ENCODE assay signal across 15 cellular contexts in the genomic region with DNA sequence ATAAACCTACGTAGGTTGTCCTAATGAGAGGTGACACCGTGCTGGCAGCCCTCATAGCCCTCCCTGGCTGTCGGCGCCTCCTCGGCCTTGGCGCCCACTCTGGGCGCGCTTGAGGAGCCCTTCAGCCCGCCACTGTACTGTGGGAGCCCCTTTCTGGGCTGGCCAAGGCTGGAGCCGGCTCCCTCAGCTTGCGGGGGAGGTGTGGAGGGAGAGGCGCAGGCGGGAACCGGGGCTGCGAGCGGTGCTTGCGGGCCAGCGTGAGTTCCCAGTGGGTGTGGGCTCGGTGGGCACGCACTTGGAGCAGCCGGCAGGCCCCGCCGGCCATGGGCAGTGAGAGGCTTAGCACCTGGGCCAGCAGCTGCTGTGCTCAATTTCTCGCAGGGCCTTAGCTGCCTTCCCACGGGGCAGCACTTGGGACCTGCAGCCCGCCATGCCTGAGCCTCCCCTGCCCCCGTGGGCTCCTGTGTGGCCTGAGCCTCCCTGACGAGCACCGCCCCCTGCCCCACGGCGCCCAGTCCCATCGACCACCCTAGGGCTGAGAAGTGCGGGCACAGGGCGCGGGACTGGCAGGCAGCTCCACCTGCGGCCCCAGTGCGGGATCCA. TPM values are rescaled to one million over a fixed set of nuclear protein-coding genes. Genes with fewer than 3 reads are reported as not detected.
DNase-seq lines count a peak whose midpoint lies in the region; ATAC-seq, FAIRE-seq and TF ChIP-seq lines count a peak whose summit lies in the region.
"Had no signal": no experiment of that assay in that cellular context is flagged by ENCODE, and none has a peak within 500 bp of the region (broad histone marks: within the 10 kb centered on the region; RNA-seq: fewer than 3 reads in every experiment).

No MANE protein-coding gene starts in this region.

- peaks cover 0 to 10% of the 10 kb centered on the region in 2 experiments; a peak in 1 of 5 replicates for H3K27me3 ChIP-seq in HepG2 (ENCODE audit: control insufficient read depth in 1 of 2, insufficient read depth in 2 of 2, low read length in 2 of 2)
- H3K27me3 ChIP-seq in right lobe of liver, result no peaks in the 10 kb centered on the region
- H3K27me3 ChIP-seq in astrocyte (ENCODE audit: insufficient read depth, low read length), result no peaks in the 10 kb centered on the region
- H3K27me3 ChIP-seq: foreskin keratinocyte, MG63 had no signal

- intact Hi-C loops in HepG2 (cut with micrococcal nuclease; ENCODE audit: unreplicated experiment) (loop anchor here (5.0 kb wide), 1 partner anchor 40 kb away; the partner anchor contains the start of gene AMZ2), right lobe of liver (cut with DNase I) (no loop called here), posterior vena cava (cut with DNase I) (no loop called here)

- no peak overlapping the region for H3K4me3 Mint-ChIP-seq in astrocyte (ENCODE audit: unreplicated experiment)
- peak overlapping the region; percentile 21 for H3K4me3 Mint-ChIP-seq in memory B cell

- H2AFZ ChIP-seq in HepG2 (ENCODE audit: low read length) (no peak overlapping the region), astrocyte (ENCODE audit: low read depth, low read length) (no peak overlapping the region)

- ATAC-seq in HepG2 (no peak), right lobe of liver (no peak), memory B cell (ENCODE audit: low read depth) (no peak)
- ATAC-seq: foreskin keratinocyte had no signal

- H3K27me3 Mint-ChIP-seq in astrocyte (ENCODE audit: low read depth, unreplicated experiment) (peaks cover 5% of the 10 kb centered on the region), memory B cell (no peaks in the 10 kb centered on the region)
- H3K27me3 Mint-ChIP-seq: activated T-cell treated with anti-CD3 and anti-CD28 coated beads, Interleukin-2, amount 50 U/mL, for 24 hours had no signal

- FAIRE-seq in HepG2 (lab: Jason Lieb, UNC) (no peak), astrocyte (lab: Jason Lieb, UNC) (no peak)

- H3K36me3 Mint-ChIP-seq in astrocyte (ENCODE audit: low read depth, unreplicated experiment) (no peaks in the 10 kb centered on the region), memory B cell (peaks cover 10% of the 10 kb centered on the region)

- TF ChIP-seq CTCF in HepG2 (CRISPR knock-in tag; IDR thresholded peaks at IDR 0.05), result no peak
- TF ChIP-seq CTCF in right lobe of liver (IDR thresholded peaks at IDR 0.05), result no peak
- no peak for TF ChIP-seq CTCF in astrocyte (IDR thresholded peaks at IDR 0.05; ENCODE audit: insufficient read depth, low read depth, low read length)

- H3K4me3 ChIP-seq in HepG2 (replicated peaks in 1 of 3; ENCODE audit: insufficient read depth in 1 of 3, low read depth in 2 of 3, low read length in 3 of 3) (no peak overlapping the region; a peak in 1 of 6 replicates), right lobe of liver (no peak overlapping the region), astrocyte (ENCODE audit: insufficient read depth, low read depth, low read length) (peak overlapping the region; percentile 5)

- DNase-seq in HepG2 (ENCODE audit: low spot score) (no peak), right lobe of liver (no peak), astrocyte (ENCODE audit: low read depth) (no peak), memory B cell (ENCODE audit: low spot score in 2 of 2) (no peak), DMS79 (lab: John Stamatoyannopoulos, UW) (no peak), NCI-H1694 treated with DMSO at 0.1 percent for 48 hours (lab: John Stamatoyannopoulos, UW) (no peak), posterior vena cava (ENCODE audit: low spot score) (no peak), GF-D8 (lab: John Stamatoyannopoulos, UW) (no peak)
- DNase-seq: activated T-cell treated with anti-CD3 and anti-CD28 coated beads, Interleukin-2, amount 50 U/mL, for 24 hours; effector CD8-positive, alpha-beta T cell; foreskin keratinocyte; MG63; NCI-H2107 had no signal

- POLR2A ChIA-PET in HepG2 (lab: Yijun Ruan, JAX), result no interaction called here

- H3K9me3 Mint-ChIP-seq in astrocyte (ENCODE audit: unreplicated experiment), result no peaks in the 10 kb centered on the region
- H3K9me3 Mint-ChIP-seq in memory B cell, result no peaks in the 10 kb centered on the region
- H3K9me3 Mint-ChIP-seq: activated T-cell treated with anti-CD3 and anti-CD28 coated beads, Interleukin-2, amount 50 U/mL, for 24 hours; type B pancreatic cell had no signal

- in situ Hi-C loops in HepG2 (cut with HindIII; ENCODE audit: extremely low pct_ligation_motif_present, low pct_unique_long_range_greater_than_20kb), result no loop called here

- peaks cover 3 to 16% of the 10 kb centered on the region in 2 experiments; a peak in 3 of 5 replicates for H3K36me3 ChIP-seq in HepG2 (replicated peaks in 1 of 2; ENCODE audit: control insufficient read depth in 1 of 2, insufficient read depth in 2 of 2, low read length in 2 of 2)
- no peaks in the 10 kb centered on the region for H3K36me3 ChIP-seq in right lobe of liver
- no peaks in the 10 kb centered on the region for H3K36me3 ChIP-seq in astrocyte (ENCODE audit: insufficient read depth, low read length)
- H3K36me3 ChIP-seq: MG63 had no signal

- no TSS peak for BruUV-seq in HepG2 (replicated peaks; lab: Mats Ljungman, UMichigan)

- H3K79me2 ChIP-seq in HepG2 (ENCODE audit: insufficient read depth, low read length) (peaks cover 9% of the 10 kb centered on the region), astrocyte (ENCODE audit: insufficient read depth, low read length) (no peaks in the 10 kb centered on the region)

- H3K4me1 ChIP-seq in HepG2 (ENCODE audit: insufficient read depth, low read length) (peaks cover 24% of the 10 kb centered on the region), right lobe of liver (peaks cover 0 to 7% (median 0%) of the 10 kb centered on the region in 4 donors), astrocyte (ENCODE audit: insufficient read depth, low read length) (no peaks in the 10 kb centered on the region)

- WGBS in HepG2 (ENCODE audit: low lambda C conversion rate), result 96% methylated on average over 19 of the region's 37 CpGs
- whole genome bisulfite sequencing in right lobe of liver (ENCODE audit: insufficient coverage, low coverage, low lambda C conversion rate, missing lambda C conversion rate), result 88% methylated on average over 4 of the region's 37 CpGs

- H3K27ac ChIP-seq in HepG2 (ENCODE audit: extremely low read length, insufficient read depth, low read length), result no peak overlapping the region
- no peak overlapping the region for H3K27ac ChIP-seq in right lobe of liver
- no peak overlapping the region for H3K27ac ChIP-seq in astrocyte (ENCODE audit: low read depth, low read length)
- H3K27ac ChIP-seq: foreskin keratinocyte, VCaP had no signal

- CTCF ChIA-PET in HepG2 (lab: Yijun Ruan, JAX; ENCODE audit: low intra/inter-chr PET ratio, low total read pairs), result no interaction called here

- H3K27ac Mint-ChIP-seq in astrocyte (ENCODE audit: unreplicated experiment) (no peak overlapping the region), memory B cell (peak overlapping the region; percentile 58)
- H3K27ac Mint-ChIP-seq: type B pancreatic cell had no signal

- TF ChIP-seq POLR2A in HepG2 (IDR thresholded peaks at IDR 0.05; ENCODE audit: insufficient read depth in 1 of 2, low read depth in 2 of 2, low read length in 2 of 2), result no peak
- TF ChIP-seq POLR2A in right lobe of liver (IDR thresholded peaks at IDR 0.05), result no peak

- no peak for TF ChIP-seq RAD21 in HepG2 (CRISPR knock-in tag; IDR thresholded peaks at IDR 0.05)

- H4K20me1 ChIP-seq in HepG2 (ENCODE audit: insufficient read depth, low read length), result no peaks in the 10 kb centered on the region
- no peaks in the 10 kb centered on the region for H4K20me1 ChIP-seq in astrocyte (ENCODE audit: insufficient read depth, low read length)

- H3K4me1 Mint-ChIP-seq in astrocyte (ENCODE audit: low read depth, unreplicated experiment) (no peaks in the 10 kb centered on the region), memory B cell (peaks cover 15% of the 10 kb centered on the region)

- TF ChIP-seq EP300 in HepG2 (IDR thresholded peaks at IDR 0.05; ENCODE audit: low read depth in 2 of 2, low read length in 2 of 2) (no peak), HepG2 (CRISPR knock-in tag; IDR thresholded peaks at IDR 0.05; ENCODE audit: borderline replicate concordance) (no peak)

- H3K9ac ChIP-seq in HepG2 (ENCODE audit: insufficient read depth, low read depth, low read length) (no peak overlapping the region), astrocyte (ENCODE audit: low read length) (no peak overlapping the region)

- H3K9me3 ChIP-seq in HepG2 (ENCODE audit: low read length) (no peaks in the 10 kb centered on the region), right lobe of liver (no peaks in the 10 kb centered on the region), astrocyte (ENCODE audit: insufficient read depth, low read depth, low read length) (no peaks in the 10 kb centered on the region)
- H3K9me3 ChIP-seq: MG63 had no signal

- peak overlapping the region; percentile 21; the same call in 1 of the 2 replicates for H3K4me2 ChIP-seq in HepG2 (ENCODE audit: low read depth, low read length)
- H3K4me2 ChIP-seq in astrocyte (ENCODE audit: low read length), result no peak overlapping the region

TF ChIP-seq in HepG2, 621 proteins besides CTCF, POLR2A, EP300 and RAD21 (continues in another document):
- no peak for TF ChIP-seq GLI4 (CRISPR knock-in tag; IDR thresholded peaks at IDR 0.05; ENCODE audit: borderline replicate concordance)

RNA-seq across cellular contexts. Expression of gene AMZ2, which starts 40.1 kb away (rescaled TPM):
- total RNA-seq in HepG2 (2016; rRNA removed; fragmentation: Illumina TruSeq; extraction: Trizol) (86.9 and 99.9 TPM in 2 replicates), right lobe of liver (10 to 100 TPM; 15.3 to 31.2 (median 18.2) TPM), astrocyte (76.2 and 78.0 TPM in 2 replicates), posterior vena cava (10 to 100 TPM; 43.4 to 58.9 TPM)
- 152 and 160 TPM in 2 replicates for total RNA-seq in HepG2 (2016; cell fraction: cytosol; rRNA removed; fragmentation: Illumina TruSeq; extraction: Trizol; ENCODE audit: low read depth)
- 81.8 and 92.5 TPM in 2 replicates for total RNA-seq in HepG2 (2016; cell fraction: insoluble cytoplasmic fraction; rRNA removed; fragmentation: Illumina TruSeq; extraction: Trizol)
- total RNA-seq in HepG2 (2016; cell fraction: membrane; rRNA removed; fragmentation: Illumina TruSeq; extraction: Trizol), result 189 and 196 TPM in 2 replicates
- total RNA-seq in HepG2 (2016; cell fraction: nucleus; rRNA removed; fragmentation: Illumina TruSeq; extraction: Trizol), result 37.7 and 40.8 TPM in 2 replicates
- polyA plus RNA-seq in HepG2 (2011; rRNA removed), result 66.7 and 90.2 TPM in 2 replicates
- 51.3 and 62.4 TPM in 2 replicates for polyA plus RNA-seq in HepG2 (2011; cell fraction: cytosol; rRNA removed)
- polyA plus RNA-seq in HepG2 (2011; cell fraction: nucleus; rRNA removed), result 58.4 and 64.2 TPM in 2 replicates
- 53.5 and 72.8 TPM in 2 replicates for polyA plus RNA-seq in HepG2 (2012)
- polyA plus RNA-seq in HepG2 (2016; cell fraction: cytosol; fragmentation: Illumina TruSeq; extraction: Trizol; ENCODE audit: low read depth), result 179 and 214 TPM in 2 replicates
- 114 TPM in 2 replicates for polyA plus RNA-seq in HepG2 (2016; cell fraction: insoluble cytoplasmic fraction; fragmentation: Illumina TruSeq; extraction: Trizol; ENCODE audit: low read depth)
- polyA plus RNA-seq in HepG2 (2016; cell fraction: membrane; fragmentation: Illumina TruSeq; extraction: Trizol; ENCODE audit: low read depth), result 217 and 242 TPM in 2 replicates
- polyA plus RNA-seq in HepG2 (2016; cell fraction: nucleus; fragmentation: Illumina TruSeq; extraction: Trizol; ENCODE audit: insufficient read depth, low read depth), result 90.4 and 92.9 TPM in 2 replicates
- polyA minus RNA-seq in HepG2 (2011; rRNA and poly(A)+ RNA removed; ENCODE audit: low replicate concordance), result 28.1 and 28.3 TPM in 2 replicates
- 24.0 and 24.3 TPM in 2 replicates for polyA minus RNA-seq in HepG2 (2011; cell fraction: cytosol; rRNA and poly(A)+ RNA removed)
- polyA minus RNA-seq in HepG2 (2011; cell fraction: nucleus; rRNA and poly(A)+ RNA removed), result 21.6 and 25.6 TPM in 2 replicates
